In genomic region chr22:49992921-49993648, GRCh38 we compare ENCODE assay signal across 8 cellular contexts. TPM values are rescaled to one million over a fixed set of nuclear protein-coding genes. Genes with fewer than 3 reads are reported as not detected.
DNase-seq lines count a peak whose midpoint lies in the region; ATAC-seq and TF ChIP-seq lines count a peak whose summit lies in the region.

No MANE protein-coding gene starts in this region.

- DNase-seq in ACHN, result peak; percentile 49
- peak; percentile 66 for DNase-seq in GM19240 (ENCODE audit: insufficient read length, low spot score)
- DNase-seq in SKM-1 (lab: John Stamatoyannopoulos, UW; ENCODE audit: unreplicated experiment), result peak; percentile 64
- DNase-seq in amniotic epithelial cell (ENCODE audit: low read depth), result peak; percentile 29
- DNase-seq in right cardiac atrium, result peak; percentile 67 to 89 (median 85)
- peak in 1 of 2 donors; percentile 62 for DNase-seq in gastrocnemius medialis
- no peak for DNase-seq in NCI-H2227 treated with DMSO at 0.1 percent for 48 hours (lab: John Stamatoyannopoulos, UW)
- DNase-seq in NCI-H1417 (lab: John Stamatoyannopoulos, UW), result no peak

- 40% methylated on average over 23 of the region's 23 CpGs for WGBS in right cardiac atrium

- in situ Hi-C loops in ACHN (cut with HindIII; ENCODE audit: low pct_ligation_motif_present, low pct_unique_long_range_greater_than_20kb, low sequenced_read_pairs) (no loop called here), gastrocnemius medialis (cut with MboI; ENCODE audit: low sequenced_read_pairs in 4 of 4) (loop anchor here in 1 of 4 donors (5.0 kb wide), 1 partner anchor 61 kb away; no protein-coding TSS in a partner anchor)

- ATAC-seq in right cardiac atrium (peak; percentile 72 to 77), gastrocnemius medialis (peak; percentile 87 to 92)

- H3K9me3 ChIP-seq in right cardiac atrium (ENCODE audit: control insufficient read depth, low read length) (no peaks in the 10 kb centered on the region), gastrocnemius medialis (no peaks in the 10 kb centered on the region)

- H3K4me1 ChIP-seq in right cardiac atrium (ENCODE audit: control insufficient read depth, insufficient read depth, low read length) (no peaks in the 10 kb centered on the region), gastrocnemius medialis (peaks cover 0 to 4% of the 10 kb centered on the region in 2 donors)

- intact Hi-C loops in right cardiac atrium (cut with DNase I) (loop anchor here in 2 of 4 donors (5.0 kb wide), 2 partner anchors 61 to 66 kb away; no protein-coding TSS in a partner anchor), gastrocnemius medialis (cut with DNase I; ENCODE audit: low total_unique reads) (loop anchor here (1.0 to 5.0 kb wide), 2 partner anchors 39 to 63 kb away; no protein-coding TSS in a partner anchor)

- no peak for TF ChIP-seq POLR2A in gastrocnemius medialis (IDR thresholded peaks at IDR 0.05)

- TF ChIP-seq CTCF in gastrocnemius medialis (IDR thresholded peaks at IDR 0.05 in 4 of 5, conservative IDR thresholded peaks at IDR 0.05 in 1 of 5), result peak; percentile 70 to 89 (median 85)

- H3K4me3 ChIP-seq in right cardiac atrium (ENCODE audit: low read length) (no peak overlapping the region), gastrocnemius medialis (no peak overlapping the region)

- H3K27me3 ChIP-seq in right cardiac atrium (ENCODE audit: control insufficient read depth, insufficient read depth) (no peaks in the 10 kb centered on the region), gastrocnemius medialis (no peaks in the 10 kb centered on the region)

- H3K27ac ChIP-seq in right cardiac atrium (ENCODE audit: low read length) (no peak overlapping the region), gastrocnemius medialis (no peak overlapping the region)

- H3K36me3 ChIP-seq in gastrocnemius medialis, result no peaks in the 10 kb centered on the region

RNA-seq across cellular contexts. Expression of gene IL17REL, which starts 19.5 kb away (rescaled TPM):
- total RNA-seq in right cardiac atrium, result under 1 TPM in 1 of 4 donors, not detected in 3; 0.06 TPM
- not detected for polyA plus RNA-seq in right cardiac atrium
- total RNA-seq in gastrocnemius medialis, result not detected

RNA-seq across cellular contexts. Expression of gene PIM3, which starts 32.5 kb away (rescaled TPM):
- total RNA-seq in right cardiac atrium (10 to 100 TPM; 39.9 to 55.8 (median 49.9) TPM), gastrocnemius medialis (100 to 1,000 TPM; 165 to 327 (median 188) TPM)
- 39.0 TPM for polyA plus RNA-seq in right cardiac atrium

Comparison
In these comparisons a context has a peak if more than half of its experiments do, and no peak if none do; other contexts are left out.
1. DNase-seq: peak in ACHN (single experiment), GM19240 (single experiment), SKM-1 (single experiment), amniotic epithelial cell (single experiment) and right cardiac atrium (3 of 3); none in NCI-H2227 treated with DMSO at 0.1 percent for 48 hours (single experiment) and NCI-H1417 (0 of 3).